Comparison of ENCODE assay signal across 2 cellular contexts in genomic region chr19:21569497-21569870, GRCh38.
A peak's percentile ranks its signal among the peaks of the same experiment; 100 is the strongest.
TF ChIP-seq lines count a peak whose summit lies in the region.

No MANE protein-coding gene starts in this region.

TF ChIP-seq in liver, 16 proteins besides CTCF, POLR2A, EP300 and RAD21:
- TF ChIP-seq REST (IDR thresholded peaks at IDR 0.05), result peak; percentile 3
- TF ChIP-seq NR2F2 (IDR thresholded peaks at IDR 0.05), result peak; percentile 15
- no peak for TF ChIP-seq FOXA1 (IDR thresholded peaks at IDR 0.05)
- peak; percentile 43 for TF ChIP-seq YY1 (IDR thresholded peaks at IDR 0.05)
- peak; percentile 15 for TF ChIP-seq TAF1 (conservative IDR thresholded peaks at IDR 0.05)
- TF ChIP-seq GABPA (IDR thresholded peaks at IDR 0.05 in 1 of 2, conservative IDR thresholded peaks at IDR 0.05 in 1 of 2), result no peak

TF ChIP-seq in HepG2, 621 proteins besides CTCF, POLR2A, EP300 and RAD21 (continued from another document):
- TF ChIP-seq SNAPC4 (CRISPR knock-in tag; IDR thresholded peaks at IDR 0.05) (no peak), HOMEZ (CRISPR knock-in tag; IDR thresholded peaks at IDR 0.05; ENCODE audit: low read depth) (no peak), ZNF546 (CRISPR knock-in tag; conservative IDR thresholded peaks at IDR 0.05) (no peak), ZNF788 (CRISPR knock-in tag; IDR thresholded peaks at IDR 0.05; ENCODE audit: borderline replicate concordance) (no peak), PRMT3 (CRISPR knock-in tag; IDR thresholded peaks at IDR 0.05; ENCODE audit: borderline replicate concordance, low read depth) (no peak), ZFP1 (CRISPR knock-in tag; IDR thresholded peaks at IDR 0.05) (no peak), NR2F2 (IDR thresholded peaks at IDR 0.05; ENCODE audit: borderline replicate concordance, low read depth) (no peak)
